In the genomic region with DNA sequence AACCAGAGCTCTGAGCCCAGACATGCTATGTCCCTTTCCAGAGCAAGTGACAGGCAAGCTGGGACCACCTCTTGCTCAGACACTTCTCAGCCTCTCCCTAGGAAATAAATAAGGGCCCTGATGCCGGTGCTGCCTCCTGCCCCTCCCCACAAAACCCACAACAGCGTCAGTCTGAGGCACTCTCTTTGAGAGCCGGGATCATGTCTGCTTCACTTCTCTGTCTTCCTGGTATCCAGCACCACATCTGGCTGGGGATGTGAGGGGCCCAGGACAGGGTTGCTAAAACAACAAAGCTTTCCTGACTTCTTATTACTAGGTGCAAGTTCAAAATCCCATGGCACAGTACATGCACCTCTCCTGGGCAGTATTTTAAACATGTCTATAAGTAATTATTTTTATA, we compare ENCODE assay signal across 18 cellular contexts.
A peak's percentile ranks its signal among the peaks of the same experiment; 100 is the strongest.
DNase-seq lines count a peak whose midpoint lies in the region; TF ChIP-seq lines count a peak whose summit lies in the region.
"Had no signal": no experiment of that assay in that cellular context is flagged by ENCODE, and none has a peak within 500 bp of the region (broad histone marks: within the 10 kb centered on the region; RNA-seq: fewer than 3 reads in every experiment).

No MANE protein-coding gene starts in this region.

- H3K27me3 Mint-ChIP-seq in Caco-2 (ENCODE audit: insufficient read depth, unreplicated experiment): no peaks in the 10 kb centered on the region

- POLR2A ChIA-PET in Caco-2 (lab: Charles Lee): no interaction called here

- peaks cover 10% of the 10 kb centered on the region for H3K9me3 Mint-ChIP-seq in Caco-2 (ENCODE audit: unreplicated experiment)

- H3K27me3 ChIP-seq in Caco-2 (replicated peaks; ENCODE audit: control insufficient read depth, insufficient read depth, low read length): no peaks in the 10 kb centered on the region
- H3K27me3 ChIP-seq in thyroid gland: no peaks in the 10 kb centered on the region
- H3K27me3 ChIP-seq in ovary: no peaks in the 10 kb centered on the region
- H3K27me3 ChIP-seq: BLaER1 had no signal

- no peaks in the 10 kb centered on the region for H3K36me3 ChIP-seq in Caco-2 (ENCODE audit: control insufficient read depth, insufficient read depth, low read length)
- H3K36me3 ChIP-seq in thyroid gland: no peaks in the 10 kb centered on the region
- no peaks in the 10 kb centered on the region for H3K36me3 ChIP-seq in ovary
- H3K36me3 ChIP-seq: BLaER1, HAP-1 had no signal

- 49 to 62% methylated on average over 3 of the region's 3 CpGs for WGBS in thyroid gland, 2 donors
- WGBS in ovary, 3 donors: 72 to 83% (median 77%) methylated on average over 3 of the region's 3 CpGs

- intact Hi-C loops in Caco-2 (cut with micrococcal nuclease; ENCODE audit: unreplicated experiment) (no loop called here), thyroid gland (cut with DNase I) (no loop called here), ovary (cut with DNase I) (no loop called here)

- H3K4me3 ChIP-seq in Caco-2 (ENCODE audit: low read depth, low read length): no peak overlapping the region
- H3K4me3 ChIP-seq in coronary artery: no peak overlapping the region
- H3K4me3 ChIP-seq in thyroid gland (replicated peaks in 1 of 3): no peak overlapping the region
- H3K4me3 ChIP-seq in ovary: no peak overlapping the region
- H3K4me3 ChIP-seq: BLaER1, GM23248, HAP-1 had no signal

- H3K4me1 ChIP-seq in Caco-2: no peaks in the 10 kb centered on the region
- H3K4me1 ChIP-seq in thyroid gland: peaks cover 52 to 82% of the 10 kb centered on the region in 2 donors
- no peaks in the 10 kb centered on the region for H3K4me1 ChIP-seq in ovary (ENCODE audit: insufficient read depth)
- H3K4me1 ChIP-seq: HAP-1 had no signal

- no peaks in the 10 kb centered on the region for H3K4me1 Mint-ChIP-seq in Caco-2 (ENCODE audit: low read depth, unreplicated experiment)
- H3K4me1 Mint-ChIP-seq: CD8-positive, alpha-beta memory T cell had no signal

- H3K27ac Mint-ChIP-seq in Caco-2 (ENCODE audit: unreplicated experiment): peak overlapping the region; percentile 4
- H3K27ac Mint-ChIP-seq: CD8-positive, alpha-beta memory T cell had no signal

- no TSS peak for BruUV-seq in Caco-2 (replicated peaks; lab: Mats Ljungman, UMichigan)

- TF ChIP-seq POLR2A in thyroid gland (IDR thresholded peaks at IDR 0.05): no peak
- no peak for TF ChIP-seq POLR2A in ovary (IDR thresholded peaks at IDR 0.05)

- H3K27ac ChIP-seq in coronary artery (no peak overlapping the region), thyroid gland (peak overlapping the region in 2 of 3 donors; percentile 28 to 63), ovary (no peak overlapping the region)
- H3K27ac ChIP-seq: GM23248 had no signal

- TF ChIP-seq CTCF in Caco-2 (IDR thresholded peaks at IDR 0.05; ENCODE audit: insufficient read depth in 1 of 2, low read depth in 1 of 2, low read length in 1 of 2, severe bottlenecking in 1 of 2, unreplicated experiment in 1 of 2) (no peak), coronary artery (IDR thresholded peaks at IDR 0.05) (no peak), thyroid gland (IDR thresholded peaks at IDR 0.05) (no peak), ovary (IDR thresholded peaks at IDR 0.05) (no peak)

- H3K4me3 Mint-ChIP-seq in Caco-2 (ENCODE audit: unreplicated experiment): no peak overlapping the region
- H3K4me3 Mint-ChIP-seq: CD8-positive, alpha-beta memory T cell had no signal

- H3K9me3 ChIP-seq in Caco-2 (peaks cover 6% of the 10 kb centered on the region), thyroid gland (no peaks in the 10 kb centered on the region), ovary (no peaks in the 10 kb centered on the region)
- H3K9me3 ChIP-seq: HAP-1 had no signal

- TF ChIP-seq EP300 in ovary (IDR thresholded peaks at IDR 0.05): no peak

- CTCF ChIA-PET in Caco-2 (lab: Charles Lee): no interaction called here

- DNase-seq in Caco-2 (no peak), coronary artery (ENCODE audit: low spot score) (peak; percentile 33), left kidney (ENCODE audit: low read depth, low spot score) (peak; percentile 49), thyroid gland (no peak), NCI-H446 treated with DMSO at 0.1 percent for 48 hours (lab: John Stamatoyannopoulos, UW) (no peak), ovary (no peak), D341Med (ENCODE audit: low spot score) (no peak)
- DNase-seq: CD8-positive, alpha-beta memory T cell; DMS79 treated with DMSO at 0.1 percent for 48 hours; GM23248; NCI-H1417 treated with DMSO at 0.1 percent for 48 hours; NCI-H187 treated with DMSO at 0.1 percent for 48 hours; NCI-H2227 treated with DMSO at 0.1 percent for 48 hours; NCI-H524 treated with DMSO at 0.1 percent for 48 hours; PC-3; SHP77 treated with DMSO at 0.1 percent for 48 hours had no signal

- H3K36me3 Mint-ChIP-seq in Caco-2 (ENCODE audit: insufficient read depth, unreplicated experiment): no peaks in the 10 kb centered on the region
- H3K36me3 Mint-ChIP-seq: CD8-positive, alpha-beta memory T cell had no signal

Comparison
In these comparisons a context has a peak if more than half of its experiments do, and no peak if none do; other contexts are left out.
1. DNase-seq: peak in coronary artery (single experiment) and left kidney (single experiment); none in Caco-2 (0 of 2), thyroid gland (0 of 2), NCI-H446 treated with DMSO at 0.1 percent for 48 hours (single experiment), ovary (0 of 5) and D341Med (single experiment).
2. H3K27ac ChIP-seq: peak in thyroid gland (2 of 3); none in coronary artery (0 of 2) and ovary (0 of 2).